In the genomic region with DNA sequence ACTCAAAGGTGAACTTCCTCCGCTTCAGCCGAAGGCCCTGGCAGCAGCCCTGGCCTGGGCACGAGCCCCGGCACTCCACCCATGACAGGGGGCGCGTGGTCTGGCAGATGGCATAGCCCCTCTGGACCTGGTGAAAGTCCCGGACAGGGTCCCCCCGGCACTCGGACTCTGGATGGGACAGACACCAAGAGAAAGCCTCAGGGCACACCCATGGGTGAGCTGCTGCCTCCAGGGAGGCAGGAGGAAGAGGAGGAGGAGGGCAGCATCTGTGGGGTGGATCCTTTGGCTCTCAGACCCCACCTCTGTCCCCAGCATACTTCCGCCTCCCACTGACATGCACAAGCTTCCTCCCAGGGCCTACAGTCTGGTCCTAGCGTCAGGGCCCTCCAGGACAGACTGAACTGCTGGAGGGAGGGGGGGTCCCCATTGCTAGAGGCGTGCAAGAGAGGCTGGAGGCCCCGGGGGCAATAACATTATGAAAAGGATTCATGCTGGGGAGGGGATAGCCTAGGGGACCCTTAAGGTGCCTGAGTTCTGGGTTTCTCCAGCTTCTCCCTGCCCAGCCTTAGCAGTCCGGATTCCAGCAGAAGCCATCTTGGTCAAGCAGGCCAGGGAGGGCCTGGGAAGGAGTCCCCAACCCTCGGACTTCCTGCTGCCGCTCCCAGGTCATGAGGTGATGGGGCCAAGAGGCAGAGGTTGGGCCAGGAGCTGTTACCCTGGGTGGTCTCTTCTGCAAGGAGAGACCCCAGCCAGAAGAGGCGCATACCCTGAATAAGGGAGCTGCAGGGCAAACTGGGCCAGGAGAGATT, we compare ENCODE assay signal across 15 cellular contexts.
"Had no signal": no experiment of that assay in that cellular context is flagged by ENCODE, and none has a peak within 500 bp of the region (broad histone marks: within the 10 kb centered on the region; RNA-seq: fewer than 3 reads in every experiment).

No MANE protein-coding gene starts in this region.

- H3K27me3 ChIP-seq: dorsolateral prefrontal cortex, gastrocnemius medialis, heart right ventricle, neutrophil, right atrium auricular region had no signal

- DNase-seq: cortex of kidney; dorsolateral prefrontal cortex; effector CD8-positive, alpha-beta T cell; gastrocnemius medialis; heart right ventricle; left colon; left ventricle myocardium superior; mesenchymal stem cell; midbrain; stimulated activated CD4-positive, alpha-beta T cell treated with anti-CD3 and anti-CD28 coated beads, Interleukin-12 subunit alpha, Interleukin-12 subunit beta, amount 100 ng/mL, for 4 hours; stimulated activated naive CD4-positive, alpha-beta T cell treated with Interleukin-2 at 50 U/mL for 16 hours had no signal

- H3K36me3 ChIP-seq: gastrocnemius medialis, heart right ventricle, right atrium auricular region had no signal

- H3K4me3 ChIP-seq: dorsolateral prefrontal cortex, gastrocnemius medialis, heart right ventricle, lung, right atrium auricular region had no signal

- ATAC-seq: esophagus mucosa, gastrocnemius medialis, heart right ventricle, left colon, left ventricle myocardium superior had no signal

- H3K27ac ChIP-seq: dorsolateral prefrontal cortex, gastrocnemius medialis, heart right ventricle, neutrophil, right atrium auricular region had no signal

- H3K9me3 ChIP-seq: gastrocnemius medialis, neutrophil, right atrium auricular region had no signal
